24 cellular contexts compared by ENCODE assay signal in the genomic region with DNA sequence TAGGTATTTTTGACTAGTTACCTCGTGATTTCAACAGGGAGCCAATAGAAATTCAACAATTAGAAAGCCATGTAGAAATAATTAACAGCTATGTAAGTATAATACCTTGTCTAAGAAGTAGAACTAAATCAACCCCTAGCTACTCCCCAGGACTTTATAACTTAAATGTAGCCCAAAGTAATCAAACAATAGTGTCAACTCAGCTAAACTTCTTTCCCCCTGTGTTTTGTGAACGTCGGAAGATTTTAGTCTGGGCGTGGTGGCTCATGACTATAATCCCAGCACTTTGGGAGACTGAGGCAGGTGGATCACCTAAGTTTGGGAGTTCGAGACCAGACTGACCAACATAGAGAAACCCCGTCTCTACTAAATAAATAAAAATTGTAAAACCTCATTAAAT.
A peak's percentile ranks its signal among the peaks of the same experiment; 100 is the strongest.
DNase-seq lines count a peak whose midpoint lies in the region; ATAC-seq, FAIRE-seq and TF ChIP-seq lines count a peak whose summit lies in the region.
"Had no signal": no experiment of that assay in that cellular context is flagged by ENCODE, and none has a peak within 500 bp of the region (broad histone marks: within the 10 kb centered on the region; RNA-seq: fewer than 3 reads in every experiment).

No MANE protein-coding gene starts in this region.

- H3K36me3 Mint-ChIP-seq in naive thymus-derived CD4-positive, alpha-beta T cell: peaks cover 0 to 5% (median 0%) of the 10 kb centered on the region in 5 donors
- H3K36me3 Mint-ChIP-seq: CD14-positive monocyte; CD4-positive, alpha-beta memory T cell; CD4-positive, CD25-positive, alpha-beta regulatory T cell; CD8-positive, alpha-beta memory T cell had no signal

- POLR2A ChIA-PET in HepG2 (lab: Yijun Ruan, JAX) (no interaction called here), GM12878 (lab: Charles Lee) (no interaction called here)
- POLR2A ChIA-PET in naive thymus-derived CD4-positive, alpha-beta T cell (lab: Charles Lee): no interaction called here

- FAIRE-seq in HepG2 (lab: Jason Lieb, UNC) (no peak), GM12878 (lab: Jason Lieb, UNC) (peak; percentile 38)
- FAIRE-seq: GM12891, GM19239 had no signal

- no peaks in the 10 kb centered on the region for H3K4me1 Mint-ChIP-seq in naive thymus-derived CD4-positive, alpha-beta T cell
- H3K4me1 Mint-ChIP-seq: CD14-positive monocyte; CD4-positive, alpha-beta memory T cell; CD4-positive, CD25-positive, alpha-beta regulatory T cell; CD8-positive, alpha-beta memory T cell had no signal

- H3K36me3 ChIP-seq in HepG2 (replicated peaks in 1 of 2; ENCODE audit: control insufficient read depth in 1 of 2, insufficient read depth in 2 of 2, low read length in 2 of 2) (no peaks in the 10 kb centered on the region), right lobe of liver (no peaks in the 10 kb centered on the region), GM12878 (ENCODE audit: control insufficient read depth in 2 of 2, insufficient read depth in 2 of 2, low read length in 1 of 2) (no peaks in the 10 kb centered on the region)
- no peaks in the 10 kb centered on the region for H3K36me3 ChIP-seq in naive thymus-derived CD4-positive, alpha-beta T cell (ENCODE audit: control insufficient read depth in 2 of 3, insufficient read depth in 3 of 3, low read length in 3 of 3)
- H3K36me3 ChIP-seq: BE2C, BLaER1 had no signal

- no peak overlapping the region for H2AFZ ChIP-seq in HepG2 (ENCODE audit: low read length)
- H2AFZ ChIP-seq in GM12878 (ENCODE audit: control insufficient read depth, low read depth, low read length): no peak overlapping the region

- H3K4me3 Mint-ChIP-seq in naive thymus-derived CD4-positive, alpha-beta T cell: no peak overlapping the region
- H3K4me3 Mint-ChIP-seq: CD14-positive monocyte; CD4-positive, alpha-beta memory T cell; CD4-positive, CD25-positive, alpha-beta regulatory T cell; CD8-positive, alpha-beta memory T cell had no signal

- TF ChIP-seq POLR2A in HepG2 (IDR thresholded peaks at IDR 0.05; ENCODE audit: insufficient read depth in 1 of 2, low read depth in 2 of 2, low read length in 2 of 2): no peak
- TF ChIP-seq POLR2A in right lobe of liver (IDR thresholded peaks at IDR 0.05): no peak
- no peak for TF ChIP-seq POLR2A in GM12878 (IDR thresholded peaks at IDR 0.05; ENCODE audit: low read depth, low read length)

- TF ChIP-seq CTCF in HepG2 (CRISPR knock-in tag; IDR thresholded peaks at IDR 0.05) (no peak), right lobe of liver (IDR thresholded peaks at IDR 0.05) (no peak), GM12878 (IDR thresholded peaks at IDR 0.05 in 2 of 3, conservative IDR thresholded peaks at IDR 0.05 in 1 of 3; ENCODE audit: control insufficient read depth in 2 of 3, extremely low read depth in 1 of 3, insufficient read depth in 1 of 3, low read depth in 3 of 3, low read length in 3 of 3) (no peak)

- no peaks in the 10 kb centered on the region for H3K4me1 ChIP-seq in HepG2 (ENCODE audit: insufficient read depth, low read length)
- no peaks in the 10 kb centered on the region for H3K4me1 ChIP-seq in right lobe of liver
- H3K4me1 ChIP-seq in GM12878 (ENCODE audit: control insufficient read depth, insufficient read depth, low read length): no peaks in the 10 kb centered on the region
- H3K4me1 ChIP-seq in naive thymus-derived CD4-positive, alpha-beta T cell (ENCODE audit: control insufficient read depth in 2 of 2, insufficient read depth in 2 of 2, low read length in 2 of 2): no peaks in the 10 kb centered on the region
- H3K4me1 ChIP-seq: BE2C, BLaER1 had no signal

- in situ Hi-C loops in HepG2 (cut with HindIII; ENCODE audit: extremely low pct_ligation_motif_present, low pct_unique_long_range_greater_than_20kb): no loop called here
- in situ Hi-C loops in GM12878 (cut with MboI): no loop called here

- BruUV-seq in HepG2 (replicated peaks; lab: Mats Ljungman, UMichigan) (no TSS peak), GM12878 (replicated peaks; lab: Mats Ljungman, UMichigan) (no TSS peak)

- RAD21 ChIA-PET in GM12878 (lab: Charles Lee; ENCODE audit: unreplicated experiment): no interaction called here

- TF ChIP-seq RAD21 in HepG2 (CRISPR knock-in tag; IDR thresholded peaks at IDR 0.05) (no peak), GM12878 (IDR thresholded peaks at IDR 0.05; ENCODE audit: insufficient read depth, low read depth, low read length) (no peak)

- CTCF ChIA-PET in HepG2 (lab: Yijun Ruan, JAX; ENCODE audit: low intra/inter-chr PET ratio, low total read pairs): no interaction called here
- CTCF ChIA-PET in GM12878 (lab: Yijun Ruan, JAX): no interaction called here
- CTCF ChIA-PET in naive thymus-derived CD4-positive, alpha-beta T cell (lab: Charles Lee): no interaction called here

- H3K27me3 ChIP-seq in HepG2 (ENCODE audit: control insufficient read depth in 1 of 2, insufficient read depth in 2 of 2, low read length in 2 of 2): no peaks in the 10 kb centered on the region
- no peaks in the 10 kb centered on the region for H3K27me3 ChIP-seq in right lobe of liver
- no peaks in the 10 kb centered on the region for H3K27me3 ChIP-seq in GM12878 (replicated peaks in 1 of 2; ENCODE audit: control insufficient read depth in 2 of 2, insufficient read depth in 2 of 2, low read length in 1 of 2)
- H3K27me3 ChIP-seq in naive thymus-derived CD4-positive, alpha-beta T cell (ENCODE audit: control insufficient read depth in 2 of 2, insufficient read depth in 2 of 2, low read length in 2 of 2): no peaks in the 10 kb centered on the region
- H3K27me3 ChIP-seq: BE2C, BLaER1 had no signal

- H3K4me2 ChIP-seq in HepG2 (ENCODE audit: low read depth, low read length) (no peak overlapping the region), GM12878 (ENCODE audit: control insufficient read depth, insufficient read depth) (no peak overlapping the region)
- H3K4me2 ChIP-seq: BLaER1 had no signal

- H3K4me3 ChIP-seq in HepG2 (replicated peaks in 1 of 3; ENCODE audit: insufficient read depth in 1 of 3, low read depth in 2 of 3, low read length in 3 of 3) (no peak overlapping the region), right lobe of liver (no peak overlapping the region), GM12878 (no peak overlapping the region)
- H3K4me3 ChIP-seq in naive thymus-derived CD4-positive, alpha-beta T cell (ENCODE audit: low read length): no peak overlapping the region
- H3K4me3 ChIP-seq: BLaER1 had no signal

- no peak for ATAC-seq in HepG2
- ATAC-seq in right lobe of liver: no peak
- no peak for ATAC-seq in GM12878
- no peak for ATAC-seq in naive thymus-derived CD4-positive, alpha-beta T cell

- H3K79me2 ChIP-seq in HepG2 (ENCODE audit: insufficient read depth, low read length): no peaks in the 10 kb centered on the region
- H3K79me2 ChIP-seq in GM12878 (ENCODE audit: control insufficient read depth, insufficient read depth, low read length): no peaks in the 10 kb centered on the region

- peaks cover 97% of the 10 kb centered on the region for H3K9me3 ChIP-seq in HepG2 (ENCODE audit: low read length)
- no peaks in the 10 kb centered on the region for H3K9me3 ChIP-seq in right lobe of liver
- no peaks in the 10 kb centered on the region for H3K9me3 ChIP-seq in GM12878 (replicated peaks; ENCODE audit: control insufficient read depth, insufficient read depth, low read length)
- no peaks in the 10 kb centered on the region for H3K9me3 ChIP-seq in naive thymus-derived CD4-positive, alpha-beta T cell (ENCODE audit: control insufficient read depth in 2 of 3, low read length in 3 of 3)
- H3K9me3 ChIP-seq: BE2C, BLaER1 had no signal

- intact Hi-C loops in HepG2 (cut with micrococcal nuclease; ENCODE audit: unreplicated experiment): no loop called here
- intact Hi-C loops in right lobe of liver (cut with DNase I): no loop called here
- intact Hi-C loops in GM12878 (cut with micrococcal nuclease; ENCODE audit: unreplicated experiment): no loop called here
- intact Hi-C loops in naive thymus-derived CD4-positive, alpha-beta T cell (cut with micrococcal nuclease): no loop called here

- no peaks in the 10 kb centered on the region for H4K20me1 ChIP-seq in HepG2 (ENCODE audit: insufficient read depth, low read length)
- no peaks in the 10 kb centered on the region for H4K20me1 ChIP-seq in GM12878 (ENCODE audit: control insufficient read depth, insufficient read depth)
- H4K20me1 ChIP-seq: BLaER1 had no signal

- WGBS in HepG2 (ENCODE audit: low lambda C conversion rate): 25% methylated on average over 5 of the region's 6 CpGs
- WGBS in right lobe of liver (ENCODE audit: insufficient coverage, low coverage, low lambda C conversion rate, missing lambda C conversion rate): 57% methylated on average over 6 of the region's 6 CpGs
- WGBS in GM12878 (ENCODE audit: insufficient coverage, insufficient replicate concordance, low lambda C conversion rate, missing lambda C conversion rate): 26% methylated on average over 6 of the region's 6 CpGs

- H3K27me3 Mint-ChIP-seq in naive thymus-derived CD4-positive, alpha-beta T cell: no peaks in the 10 kb centered on the region
- H3K27me3 Mint-ChIP-seq: CD4-positive, alpha-beta memory T cell; CD4-positive, CD25-positive, alpha-beta regulatory T cell; CD8-positive, alpha-beta memory T cell had no signal

- H3K9ac ChIP-seq in HepG2 (ENCODE audit: insufficient read depth, low read depth, low read length) (no peak overlapping the region), GM12878 (ENCODE audit: control insufficient read depth, insufficient read depth, low read length) (no peak overlapping the region)
- H3K9ac ChIP-seq: BLaER1 had no signal

- no peak overlapping the region for H3K27ac Mint-ChIP-seq in naive thymus-derived CD4-positive, alpha-beta T cell
- H3K27ac Mint-ChIP-seq: CD14-positive monocyte; CD4-positive, alpha-beta memory T cell; CD4-positive, CD25-positive, alpha-beta regulatory T cell; CD8-positive, alpha-beta memory T cell had no signal

- SMC1A ChIA-PET in GM12878 (lab: Charles Lee; ENCODE audit: uncharacterized antibody, unreplicated experiment): no interaction called here

- H3K9me3 Mint-ChIP-seq in naive thymus-derived CD4-positive, alpha-beta T cell: peaks cover 0 to 43% (median 22%) of the 10 kb centered on the region in 11 donors

- DNase-seq in HepG2 (ENCODE audit: low spot score) (no peak), right lobe of liver (no peak), GM12878 (ENCODE audit: low read depth, low spot score) (no peak)
- DNase-seq in stimulated activated naive CD4-positive, alpha-beta T cell treated with Interleukin-2 at 50 U/mL for 16 hours (lab: John Stamatoyannopoulos, UW): no peak
- no peak for DNase-seq in naive thymus-derived CD4-positive, alpha-beta T cell
- DNase-seq: ACHN; BE2C; C1 segment of cervical spinal cord; CD4-positive, alpha-beta memory T cell; CD4-positive, CD25-positive, alpha-beta regulatory T cell; CD8-positive, alpha-beta memory T cell; COR-L47; DMS 273 treated with DMSO at 0.1 percent for 48 hours; DMS153; DMS53; DMS79; DND-41; EL; GDM1 had no signal

- H3K27ac ChIP-seq in HepG2 (ENCODE audit: extremely low read length, insufficient read depth, low read length) (no peak overlapping the region), right lobe of liver (no peak overlapping the region), GM12878 (ENCODE audit: control insufficient read depth, insufficient read depth) (no peak overlapping the region)
- no peak overlapping the region for H3K27ac ChIP-seq in naive thymus-derived CD4-positive, alpha-beta T cell (ENCODE audit: low read depth, low read length)
- H3K27ac ChIP-seq: 22Rv1, BLaER1 had no signal

- TF ChIP-seq EP300 in HepG2 (IDR thresholded peaks at IDR 0.05; ENCODE audit: low read depth in 2 of 2, low read length in 2 of 2) (no peak), HepG2 (CRISPR knock-in tag; IDR thresholded peaks at IDR 0.05; ENCODE audit: borderline replicate concordance) (no peak), GM12878 (IDR thresholded peaks at IDR 0.05; ENCODE audit: borderline replicate concordance in 1 of 2, control insufficient read depth in 1 of 2, low read depth in 2 of 2, low read length in 2 of 2) (no peak)
